In the genomic region with DNA sequence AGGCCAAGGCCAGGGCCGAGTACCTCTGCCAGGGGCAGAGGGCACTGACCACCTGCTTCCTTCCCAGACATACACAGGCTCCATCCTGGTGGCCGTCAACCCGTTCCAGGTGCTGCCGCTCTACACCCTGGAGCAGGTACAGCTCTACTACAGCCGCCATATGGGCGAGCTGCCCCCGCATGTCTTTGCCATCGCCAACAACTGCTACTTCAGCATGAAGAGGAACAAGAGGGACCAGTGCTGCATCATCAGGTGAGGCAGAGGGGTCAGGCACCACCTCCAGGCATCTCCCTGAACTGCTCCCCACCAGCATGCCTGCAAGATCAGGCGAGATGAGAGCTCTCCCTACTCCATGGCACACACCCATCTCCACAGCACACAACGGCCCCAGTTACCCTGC, we compare ENCODE assay signal across 20 cellular contexts. TPM values are rescaled to one million over a fixed set of nuclear protein-coding genes. Genes with fewer than 3 reads are reported as not detected.
"Had no signal": no experiment of that assay in that cellular context is flagged by ENCODE, and none has a peak within 500 bp of the region (broad histone marks: within the 10 kb centered on the region; RNA-seq: fewer than 3 reads in every experiment).

No MANE protein-coding gene starts in this region.

- H3K9me3 ChIP-seq: ascending aorta, mucosa of descending colon, tibial nerve, vagina had no signal

- DNase-seq: activated CD4-positive, alpha-beta T cell treated with anti-CD3 and anti-CD28 coated beads, Interleukin-2, amount 50 U/mL, for 4 hours; activated CD4-positive, CD25-positive, alpha-beta regulatory T cell treated with anti-CD3 and anti-CD28 coated beads, Interleukin-2, amount 50 U/mL, for 72 hours; activated naive CD4-positive, alpha-beta T cell treated with anti-CD3 and anti-CD28 coated beads, Interleukin-2, amount 10 ng/mL, durations not matched to agents 7 days and 5 days; mammary epithelial cell; naive thymus-derived CD4-positive, alpha-beta T cell; small intestine; stimulated activated CD4-positive, alpha-beta T cell treated with anti-CD3 and anti-CD28 coated beads, Interleukin-4, amount 100 ng/mL, for 4 hours; stimulated activated naive CD4-positive, alpha-beta T cell treated with Interleukin-2 at 50 U/mL for 16 hours; substantia nigra; T-helper 9 cell had no signal

- H3K36me3 ChIP-seq: ascending aorta, tibial nerve, vagina had no signal

- H3K4me3 ChIP-seq: ascending aorta, mucosa of descending colon, tibial nerve, vagina had no signal

- H3K27me3 ChIP-seq: ascending aorta, tibial nerve, vagina had no signal

- H3K9me3 Mint-ChIP-seq: activated naive CD4-positive, alpha-beta T cell treated with anti-CD3 and anti-CD28 coated beads, Interleukin-2, amount 10 ng/mL, durations not matched to agents 7 days and 5 days had no signal

- H3K27ac Mint-ChIP-seq: activated naive CD4-positive, alpha-beta T cell treated with anti-CD3 and anti-CD28 coated beads, Interleukin-2, amount 10 ng/mL, durations not matched to agents 7 days and 5 days; activated T-helper 1 cell treated with anti-CD3 and anti-CD28 coated beads, Interleukin-12 subunit alpha, Interleukin-12 subunit beta, Interleukin-2, Interleukin-4 antibody, amounts not matched to agents 30 ng/mL and 10 ng/mL and 1 ng/mL, durations not matched to agents 14 hours and 24 hours and 36 hours; naive thymus-derived CD4-positive, alpha-beta T cell; progenitor cell of endocrine pancreas had no signal

- H3K4me3 Mint-ChIP-seq: activated naive CD4-positive, alpha-beta T cell treated with anti-CD3 and anti-CD28 coated beads, Interleukin-2, amount 10 ng/mL, durations not matched to agents 7 days and 5 days; activated T-helper 1 cell treated with anti-CD3 and anti-CD28 coated beads, Interleukin-12 subunit alpha, Interleukin-12 subunit beta, Interleukin-2, Interleukin-4 antibody, amounts not matched to agents 30 ng/mL and 10 ng/mL and 1 ng/mL, durations not matched to agents 14 hours and 24 hours and 36 hours; naive thymus-derived CD4-positive, alpha-beta T cell had no signal

- H3K27ac ChIP-seq: ascending aorta, tibial nerve, vagina had no signal

- ATAC-seq: esophagus mucosa; left lobe of liver; mucosa of descending colon; naive thymus-derived CD4-positive, alpha-beta T cell; right cardiac atrium had no signal

RNA-seq across cellular contexts. Expression of a gene that starts 31.1 kb away (rescaled TPM):
- total RNA-seq: bronchial epithelial cell, mammary epithelial cell, progenitor cell of endocrine pancreas, vagina had no signal
